ENCODE assay signal across 1 cellular context in the genomic region with DNA sequence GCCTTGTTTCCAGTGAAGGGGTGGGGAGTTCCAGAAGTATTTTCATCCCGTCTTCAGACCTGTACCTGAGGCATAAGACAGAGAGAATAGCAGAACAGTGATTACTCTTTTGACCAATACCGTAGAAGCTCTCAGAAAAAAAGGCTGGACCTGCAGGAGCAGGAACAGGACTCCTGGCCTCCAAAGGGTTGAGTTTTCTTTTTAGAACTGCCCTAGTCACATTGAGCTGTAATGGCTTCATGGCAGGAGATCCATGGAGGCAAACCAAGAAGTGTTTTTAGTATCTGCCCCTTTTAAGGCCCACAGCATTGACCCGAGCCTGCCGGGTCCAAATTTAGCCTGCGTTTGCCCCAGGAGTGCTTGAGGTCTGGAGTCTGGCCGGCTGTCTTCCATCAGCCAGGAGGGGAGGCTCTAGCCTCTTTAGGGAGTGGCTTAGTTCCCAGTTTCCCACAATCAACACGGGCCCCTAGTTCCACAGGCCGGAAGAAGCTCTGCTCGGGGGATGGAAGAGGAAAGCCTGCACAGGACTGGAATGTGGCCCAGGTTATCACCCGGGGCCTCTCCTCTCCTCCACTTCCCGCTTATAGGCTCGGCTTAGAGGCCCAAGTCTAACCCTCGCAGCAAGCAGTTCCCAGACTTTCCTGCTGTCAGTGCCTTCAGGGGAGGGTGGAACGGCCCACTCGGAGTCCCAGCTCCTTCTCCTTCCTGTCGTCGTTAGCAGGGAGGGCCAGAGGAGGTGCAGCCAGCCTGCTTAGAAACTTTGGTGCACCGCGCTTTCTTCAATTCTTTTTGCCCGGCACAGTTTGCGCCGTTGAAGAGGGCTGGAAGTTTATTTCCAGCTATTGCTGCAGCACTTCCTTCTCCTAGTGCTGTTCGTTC.
TF ChIP-seq lines count a peak whose summit lies in the region.

No MANE protein-coding gene starts in this region.

TF ChIP-seq in HepG2, 621 proteins besides CTCF, POLR2A, EP300 and RAD21 (continued from another document):
- TF ChIP-seq TEAD3 (CRISPR knock-in tag; optimal IDR thresholded peaks at IDR 0.05; ENCODE audit: borderline replicate concordance): peak; percentile 78
- TF ChIP-seq, protein P1, sequence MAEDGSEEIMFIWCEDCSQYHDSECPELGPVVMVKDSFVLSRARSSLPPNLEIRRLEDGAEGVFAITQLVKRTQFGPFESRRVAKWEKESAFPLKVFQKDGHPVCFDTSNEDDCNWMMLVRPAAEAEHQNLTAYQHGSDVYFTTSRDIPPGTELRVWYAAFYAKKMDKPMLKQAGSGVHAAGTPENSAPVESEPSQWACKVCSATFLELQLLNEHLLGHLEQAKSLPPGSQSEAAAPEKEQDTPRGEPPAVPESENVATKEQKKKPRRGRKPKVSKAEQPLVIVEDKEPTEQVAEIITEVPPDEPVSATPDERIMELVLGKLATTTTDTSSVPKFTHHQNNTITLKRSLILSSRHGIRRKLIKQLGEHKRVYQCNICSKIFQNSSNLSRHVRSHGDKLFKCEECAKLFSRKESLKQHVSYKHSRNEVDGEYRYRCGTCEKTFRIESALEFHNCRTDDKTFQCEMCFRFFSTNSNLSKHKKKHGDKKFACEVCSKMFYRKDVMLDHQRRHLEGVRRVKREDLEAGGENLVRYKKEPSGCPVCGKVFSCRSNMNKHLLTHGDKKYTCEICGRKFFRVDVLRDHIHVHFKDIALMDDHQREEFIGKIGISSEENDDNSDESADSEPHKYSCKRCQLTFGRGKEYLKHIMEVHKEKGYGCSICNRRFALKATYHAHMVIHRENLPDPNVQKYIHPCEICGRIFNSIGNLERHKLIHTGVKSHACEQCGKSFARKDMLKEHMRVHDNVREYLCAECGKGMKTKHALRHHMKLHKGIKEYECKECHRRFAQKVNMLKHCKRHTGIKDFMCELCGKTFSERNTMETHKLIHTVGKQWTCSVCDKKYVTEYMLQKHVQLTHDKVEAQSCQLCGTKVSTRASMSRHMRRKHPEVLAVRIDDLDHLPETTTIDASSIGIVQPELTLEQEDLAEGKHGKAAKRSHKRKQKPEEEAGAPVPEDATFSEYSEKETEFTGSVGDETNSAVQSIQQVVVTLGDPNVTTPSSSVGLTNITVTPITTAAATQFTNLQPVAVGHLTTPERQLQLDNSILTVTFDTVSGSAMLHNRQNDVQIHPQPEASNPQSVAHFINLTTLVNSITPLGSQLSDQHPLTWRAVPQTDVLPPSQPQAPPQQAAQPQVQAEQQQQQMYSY (CRISPR knock-in tag; IDR thresholded peaks at IDR 0.05): peak; percentile 12; the same call in 1 of the 2 replicates
- TF ChIP-seq ZNF768 (CRISPR knock-in tag; IDR thresholded peaks at IDR 0.05): no peak
- TF ChIP-seq, protein P2, sequence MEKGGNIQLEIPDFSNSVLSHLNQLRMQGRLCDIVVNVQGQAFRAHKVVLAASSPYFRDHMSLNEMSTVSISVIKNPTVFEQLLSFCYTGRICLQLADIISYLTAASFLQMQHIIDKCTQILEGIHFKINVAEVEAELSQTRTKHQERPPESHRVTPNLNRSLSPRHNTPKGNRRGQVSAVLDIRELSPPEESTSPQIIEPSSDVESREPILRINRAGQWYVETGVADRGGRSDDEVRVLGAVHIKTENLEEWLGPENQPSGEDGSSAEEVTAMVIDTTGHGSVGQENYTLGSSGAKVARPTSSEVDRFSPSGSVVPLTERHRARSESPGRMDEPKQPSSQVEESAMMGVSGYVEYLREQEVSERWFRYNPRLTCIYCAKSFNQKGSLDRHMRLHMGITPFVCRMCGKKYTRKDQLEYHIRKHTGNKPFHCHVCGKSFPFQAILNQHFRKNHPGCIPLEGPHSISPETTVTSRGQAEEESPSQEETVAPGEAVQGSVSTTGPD (CRISPR knock-in tag; IDR thresholded peaks at IDR 0.05): no peak
- TF ChIP-seq PHF21A (CRISPR knock-in tag; IDR thresholded peaks at IDR 0.05): 0 out of 2 replicates have a peak, but pooled peaks have one; percentile 47
- TF ChIP-seq HDAC2 (CRISPR knock-in tag; IDR thresholded peaks at IDR 0.05): peak; percentile 11; the same call in 1 of the 2 replicates
- no peak for TF ChIP-seq ZNF33A (CRISPR knock-in tag; IDR thresholded peaks at IDR 0.05; ENCODE audit: borderline replicate concordance)
- TF ChIP-seq HOXA3 (CRISPR knock-in tag; IDR thresholded peaks at IDR 0.05): 0 out of 2 replicates have a peak, but pooled peaks have one; percentile 7
- TF ChIP-seq SMC3 (IDR thresholded peaks at IDR 0.05; ENCODE audit: low read length): peak; percentile 12; the same call in 1 of the 2 replicates
- peak; percentile 52; the same call in 1 of the 2 replicates for TF ChIP-seq ELF3 (CRISPR knock-in tag; IDR thresholded peaks at IDR 0.05)
- TF ChIP-seq ZZZ3 (CRISPR knock-in tag; IDR thresholded peaks at IDR 0.05; ENCODE audit: borderline replicate concordance): 0 out of 2 replicates have a peak, but pooled peaks have one; percentile 19
- TF ChIP-seq, protein P3, sequence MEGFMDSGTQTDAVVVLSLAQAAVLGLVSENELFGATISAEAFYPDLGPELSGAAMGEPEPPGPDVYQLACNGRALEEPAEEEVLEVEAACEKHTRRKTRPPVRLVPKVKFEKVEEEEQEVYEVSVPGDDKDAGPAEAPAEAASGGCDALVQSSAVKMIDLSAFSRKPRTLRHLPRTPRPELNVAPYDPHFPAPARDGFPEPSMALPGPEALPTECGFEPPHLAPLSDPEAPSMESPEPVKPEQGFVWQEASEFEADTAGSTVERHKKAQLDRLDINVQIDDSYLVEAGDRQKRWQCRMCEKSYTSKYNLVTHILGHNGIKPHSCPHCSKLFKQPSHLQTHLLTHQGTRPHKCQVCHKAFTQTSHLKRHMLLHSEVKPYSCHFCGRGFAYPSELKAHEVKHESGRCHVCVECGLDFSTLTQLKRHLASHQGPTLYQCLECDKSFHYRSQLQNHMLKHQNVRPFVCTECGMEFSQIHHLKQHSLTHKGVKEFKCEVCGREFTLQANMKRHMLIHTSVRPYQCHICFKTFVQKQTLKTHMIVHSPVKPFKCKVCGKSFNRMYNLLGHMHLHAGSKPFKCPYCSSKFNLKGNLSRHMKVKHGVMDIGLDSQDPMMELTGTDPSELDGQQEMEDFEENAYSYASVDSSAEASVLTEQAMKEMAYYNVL (CRISPR knock-in tag; IDR thresholded peaks at IDR 0.05; ENCODE audit: borderline replicate concordance): peak; percentile 24; the same call in 1 of the 2 replicates
- TF ChIP-seq MED1 (CRISPR knock-in tag; IDR thresholded peaks at IDR 0.05): peak; percentile 57; the same call in 1 of the 2 replicates
- no peak for TF ChIP-seq HOXA5 (CRISPR knock-in tag; IDR thresholded peaks at IDR 0.05)
- peak; percentile 31; the same call in 1 of the 2 replicates for TF ChIP-seq RXRA (CRISPR knock-in tag; IDR thresholded peaks at IDR 0.05)
- peak; percentile 35; the same call in 1 of the 2 replicates for TF ChIP-seq ZNF746 (CRISPR knock-in tag; IDR thresholded peaks at IDR 0.05)
- TF ChIP-seq KDM1A (CRISPR knock-in tag; IDR thresholded peaks at IDR 0.05): no peak
- 0 out of 2 replicates have a peak, but pooled peaks have one; percentile 12 for TF ChIP-seq HMG20A (CRISPR knock-in tag; IDR thresholded peaks at IDR 0.05; ENCODE audit: borderline replicate concordance)
- TF ChIP-seq KAT8 (CRISPR knock-in tag; IDR thresholded peaks at IDR 0.05): peak; percentile 59; the same call in 1 of the 2 replicates
- 0 out of 2 replicates have a peak, but pooled peaks have one; percentile 60 for TF ChIP-seq SMAD1 (CRISPR knock-in tag; IDR thresholded peaks at IDR 0.05; ENCODE audit: borderline replicate concordance, low read depth)
- TF ChIP-seq ZNF296 (CRISPR knock-in tag; conservative IDR thresholded peaks at IDR 0.05): 0 out of 2 replicates have a peak, but pooled peaks have one; percentile 52
- TF ChIP-seq HNRNPL (IDR thresholded peaks at IDR 0.05; ENCODE audit: low read depth, low read length): no peak
- TF ChIP-seq SIN3A (IDR thresholded peaks at IDR 0.05; ENCODE audit: borderline replicate concordance, low read depth, low read length): peak; percentile 74; the same call in 1 of the 2 replicates
- TF ChIP-seq RBM22 (optimal IDR thresholded peaks at IDR 0.05; ENCODE audit: low read length): no peak
- peak; percentile 29; the same call in 1 of the 2 replicates for TF ChIP-seq ZNF543 (CRISPR knock-in tag; IDR thresholded peaks at IDR 0.05)
- no peak for TF ChIP-seq BCL6 (CRISPR knock-in tag; IDR thresholded peaks at IDR 0.05)
- peak; percentile 52; the same call in 1 of the 3 replicates for TF ChIP-seq MXI1 (IDR thresholded peaks at IDR 0.05; ENCODE audit: borderline replicate concordance, low read depth, low read length)
- TF ChIP-seq, protein P4, sequence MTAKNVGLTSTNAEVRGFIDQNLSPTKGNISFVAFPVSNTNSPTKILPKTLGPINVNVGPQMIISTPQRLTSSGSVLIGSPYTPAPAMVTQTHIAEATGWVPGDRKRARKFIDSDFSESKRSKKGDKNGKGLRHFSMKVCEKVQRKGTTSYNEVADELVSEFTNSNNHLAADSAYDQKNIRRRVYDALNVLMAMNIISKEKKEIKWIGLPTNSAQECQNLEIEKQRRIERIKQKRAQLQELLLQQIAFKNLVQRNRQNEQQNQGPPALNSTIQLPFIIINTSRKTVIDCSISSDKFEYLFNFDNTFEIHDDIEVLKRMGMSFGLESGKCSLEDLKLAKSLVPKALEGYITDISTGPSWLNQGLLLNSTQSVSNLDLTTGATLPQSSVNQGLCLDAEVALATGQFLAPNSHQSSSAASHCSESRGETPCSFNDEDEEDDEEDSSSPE (CRISPR knock-in tag; IDR thresholded peaks at IDR 0.05): 0 out of 2 replicates have a peak, but pooled peaks have one; percentile 18
- TF ChIP-seq SALL1 (CRISPR knock-in tag; IDR thresholded peaks at IDR 0.05): peak; percentile 50
- TF ChIP-seq, protein P5, sequence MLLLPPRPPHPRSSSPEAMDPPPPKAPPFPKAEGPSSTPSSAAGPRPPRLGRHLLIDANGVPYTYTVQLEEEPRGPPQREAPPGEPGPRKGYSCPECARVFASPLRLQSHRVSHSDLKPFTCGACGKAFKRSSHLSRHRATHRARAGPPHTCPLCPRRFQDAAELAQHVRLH (CRISPR knock-in tag; IDR thresholded peaks at IDR 0.05; ENCODE audit: borderline replicate concordance, low read depth): peak; percentile 51; the same call in 1 of the 2 replicates
- peak; percentile 62 for TF ChIP-seq GABPB1 (CRISPR knock-in tag; IDR thresholded peaks at IDR 0.05)
- TF ChIP-seq ZNF720 (CRISPR knock-in tag; IDR thresholded peaks at IDR 0.05): no peak
- no peak for TF ChIP-seq EHMT2 (IDR thresholded peaks at IDR 0.05; ENCODE audit: borderline replicate concordance, low read depth, low read length)
- TF ChIP-seq, protein P6, sequence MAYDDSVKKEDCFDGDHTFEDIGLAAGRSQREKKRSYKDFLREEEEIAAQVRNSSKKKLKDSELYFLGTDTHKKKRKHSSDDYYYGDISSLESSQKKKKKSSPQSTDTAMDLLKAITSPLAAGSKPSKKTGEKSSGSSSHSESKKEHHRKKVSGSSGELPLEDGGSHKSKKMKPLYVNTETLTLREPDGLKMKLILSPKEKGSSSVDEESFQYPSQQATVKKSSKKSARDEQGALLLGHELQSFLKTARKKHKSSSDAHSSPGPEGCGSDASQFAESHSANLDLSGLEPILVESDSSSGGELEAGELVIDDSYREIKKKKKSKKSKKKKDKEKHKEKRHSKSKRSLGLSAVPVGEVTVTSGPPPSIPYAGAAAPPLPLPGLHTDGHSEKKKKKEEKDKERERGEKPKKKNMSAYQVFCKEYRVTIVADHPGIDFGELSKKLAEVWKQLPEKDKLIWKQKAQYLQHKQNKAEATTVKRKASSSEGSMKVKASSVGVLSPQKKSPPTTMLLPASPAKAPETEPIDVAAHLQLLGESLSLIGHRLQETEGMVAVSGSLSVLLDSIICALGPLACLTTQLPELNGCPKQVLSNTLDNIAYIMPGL (CRISPR knock-in tag; IDR thresholded peaks at IDR 0.05; ENCODE audit: borderline replicate concordance in 1 of 2, low read depth in 1 of 2): peak; percentile 46 to 58; a peak in 2 of 4 replicates
- peak; percentile 16; the same call in 1 of the 2 replicates for TF ChIP-seq HNF4G (IDR thresholded peaks at IDR 0.05; ENCODE audit: borderline replicate concordance, low read depth, low read length)
- no peak for TF ChIP-seq HNF4G (CRISPR knock-in tag; IDR thresholded peaks at IDR 0.05; ENCODE audit: borderline replicate concordance, low read depth)
- TF ChIP-seq PHF8 (CRISPR knock-in tag; IDR thresholded peaks at IDR 0.05): peak; percentile 78
